ENCODE assay signal across 1 cellular context in the genomic region with DNA sequence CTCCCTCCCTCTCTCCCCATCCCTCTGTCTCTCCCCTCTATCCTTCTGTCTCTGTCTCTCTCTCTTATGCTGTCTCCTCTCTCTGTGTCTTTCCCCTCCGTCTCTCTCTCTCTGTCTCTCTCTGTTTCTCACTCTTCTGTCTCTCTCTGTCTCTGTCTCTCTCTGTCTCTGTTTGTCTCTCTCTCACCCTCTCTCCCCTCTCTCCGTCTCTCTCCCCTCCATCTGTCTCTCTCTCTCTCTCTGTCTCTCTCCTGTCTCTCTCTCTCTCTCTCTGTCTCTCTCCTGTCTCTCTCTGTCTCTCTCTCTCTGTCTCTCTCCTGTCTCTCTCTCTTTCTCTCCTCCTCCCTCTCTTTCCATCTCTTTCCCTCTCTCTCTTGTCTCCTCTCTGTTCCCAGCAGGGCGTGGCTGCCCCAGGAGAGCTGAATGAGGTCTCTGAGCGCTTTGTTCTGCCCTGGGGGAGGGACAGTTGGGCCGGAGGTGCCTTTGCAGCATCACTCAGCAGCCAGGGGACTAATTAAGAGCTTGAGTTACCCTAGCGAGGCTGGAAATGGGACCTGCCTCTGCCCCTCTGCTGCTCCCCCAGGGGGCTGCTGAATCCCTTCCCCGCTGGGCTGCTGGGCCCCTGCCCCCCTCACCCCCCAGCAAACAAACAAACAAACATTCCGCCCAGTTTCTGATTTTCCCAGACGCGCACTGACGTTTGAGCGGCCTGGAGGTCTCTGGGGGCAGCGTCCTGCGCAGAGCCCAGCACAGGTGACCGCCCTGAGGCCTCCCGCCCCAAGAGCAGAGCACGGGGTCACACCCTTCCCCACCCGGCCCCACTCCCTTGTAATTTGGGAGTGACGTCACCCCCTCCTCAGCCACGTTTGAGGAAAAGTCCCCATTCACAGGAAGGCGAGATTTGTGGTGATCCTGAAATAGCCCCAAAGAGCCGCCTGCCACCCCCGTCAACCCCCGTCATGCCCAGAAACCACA.
TF ChIP-seq lines count a peak whose summit lies in the region.

No MANE protein-coding gene starts in this region.

TF ChIP-seq in IMR-90, 13 proteins besides CTCF, POLR2A, EP300 and RAD21 (continued from another document):
- no peak for TF ChIP-seq CHD1 (IDR thresholded peaks at IDR 0.05; ENCODE audit: low read depth, low read length)
- TF ChIP-seq, protein P1, sequence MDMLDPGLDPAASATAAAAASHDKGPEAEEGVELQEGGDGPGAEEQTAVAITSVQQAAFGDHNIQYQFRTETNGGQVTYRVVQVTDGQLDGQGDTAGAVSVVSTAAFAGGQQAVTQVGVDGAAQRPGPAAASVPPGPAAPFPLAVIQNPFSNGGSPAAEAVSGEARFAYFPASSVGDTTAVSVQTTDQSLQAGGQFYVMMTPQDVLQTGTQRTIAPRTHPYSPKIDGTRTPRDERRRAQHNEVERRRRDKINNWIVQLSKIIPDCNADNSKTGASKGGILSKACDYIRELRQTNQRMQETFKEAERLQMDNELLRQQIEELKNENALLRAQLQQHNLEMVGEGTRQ (IDR thresholded peaks at IDR 0.05; ENCODE audit: low read depth, low read length) = no peak
- no peak for TF ChIP-seq RCOR1 (IDR thresholded peaks at IDR 0.05; ENCODE audit: insufficient replicate concordance, low read length)
- no peak for TF ChIP-seq MAZ (IDR thresholded peaks at IDR 0.05; ENCODE audit: borderline replicate concordance, low read depth, low read length)
- TF ChIP-seq BHLHE40 (IDR thresholded peaks at IDR 0.05; ENCODE audit: low read depth, low read length) = no peak
- TF ChIP-seq NFE2L2 (IDR thresholded peaks at IDR 0.05; ENCODE audit: low read depth, low read length) = no peak
- no peak for TF ChIP-seq SMC3 (IDR thresholded peaks at IDR 0.05; ENCODE audit: low read depth, low read length)
- no peak for TF ChIP-seq FOS (IDR thresholded peaks at IDR 0.05; ENCODE audit: low read depth, low read length)
- TF ChIP-seq MXI1 (IDR thresholded peaks at IDR 0.05; ENCODE audit: borderline replicate concordance, low read depth, low read length) = no peak
- TF ChIP-seq, protein P2, sequence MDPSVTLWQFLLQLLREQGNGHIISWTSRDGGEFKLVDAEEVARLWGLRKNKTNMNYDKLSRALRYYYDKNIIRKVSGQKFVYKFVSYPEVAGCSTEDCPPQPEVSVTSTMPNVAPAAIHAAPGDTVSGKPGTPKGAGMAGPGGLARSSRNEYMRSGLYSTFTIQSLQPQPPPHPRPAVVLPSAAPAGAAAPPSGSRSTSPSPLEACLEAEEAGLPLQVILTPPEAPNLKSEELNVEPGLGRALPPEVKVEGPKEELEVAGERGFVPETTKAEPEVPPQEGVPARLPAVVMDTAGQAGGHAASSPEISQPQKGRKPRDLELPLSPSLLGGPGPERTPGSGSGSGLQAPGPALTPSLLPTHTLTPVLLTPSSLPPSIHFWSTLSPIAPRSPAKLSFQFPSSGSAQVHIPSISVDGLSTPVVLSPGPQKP (IDR thresholded peaks at IDR 0.05; ENCODE audit: borderline replicate concordance, low read depth, low read length) = no peak
- no peak for TF ChIP-seq RFX5 (IDR thresholded peaks at IDR 0.05; ENCODE audit: low read depth, low read length)
TF ChIP-seq in IMR-90: peak in this region for 0.
